ENCODE assay signal across 8 cellular contexts in the genomic region with DNA sequence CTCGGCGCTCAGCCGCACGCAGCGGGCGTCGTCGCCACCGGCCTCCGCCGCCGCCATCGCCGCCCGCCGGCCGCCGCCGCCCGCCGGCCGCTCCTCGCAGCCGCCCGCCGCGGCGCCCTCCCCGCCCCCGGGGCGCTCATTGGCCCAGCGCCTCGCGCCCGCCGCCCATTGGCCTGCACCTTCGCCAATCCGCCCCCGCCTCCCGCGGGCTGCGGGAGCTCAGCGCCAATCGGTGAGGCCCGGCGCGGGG. TPM values are rescaled to one million over a fixed set of nuclear protein-coding genes. Genes with fewer than 3 reads are reported as not detected.
DNase-seq lines count a peak whose midpoint lies in the region; ATAC-seq and TF ChIP-seq lines count a peak whose summit lies in the region.

A gene with protein sequence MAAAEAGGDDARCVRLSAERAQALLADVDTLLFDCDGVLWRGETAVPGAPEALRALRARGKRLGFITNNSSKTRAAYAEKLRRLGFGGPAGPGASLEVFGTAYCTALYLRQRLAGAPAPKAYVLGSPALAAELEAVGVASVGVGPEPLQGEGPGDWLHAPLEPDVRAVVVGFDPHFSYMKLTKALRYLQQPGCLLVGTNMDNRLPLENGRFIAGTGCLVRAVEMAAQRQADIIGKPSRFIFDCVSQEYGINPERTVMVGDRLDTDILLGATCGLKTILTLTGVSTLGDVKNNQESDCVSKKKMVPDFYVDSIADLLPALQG (minus strand): TSS at position 120 of the 250 bp plus-strand sequence. CDS start 63 bp downstream, at position 57.

- no peaks in the 10 kb centered on the region for H3K9me3 Mint-ChIP-seq in activated T-cell treated with anti-CD3 and anti-CD28 coated beads, Interleukin-2, amount 50 U/mL, for 72 hours
- H3K9me3 Mint-ChIP-seq in brain = peaks cover 0 to 4% (median 0%) of the 10 kb centered on the region in 5 experiments

- no peak for DNase-seq in activated T-cell treated with anti-CD3 and anti-CD28 coated beads, Interleukin-2, amount 50 U/mL, for 72 hours
- DNase-seq in activated T-cell treated with anti-CD3 and anti-CD28 coated beads for 4 hours = no peak
- no peak for DNase-seq in left lung
- no peak for DNase-seq in testis
- no peak for DNase-seq in SHP77 (lab: John Stamatoyannopoulos, UW)
- no peak for DNase-seq in SIG-M5 treated with dmso at 0.1 percent for 504 hours (lab: John Stamatoyannopoulos, UW; ENCODE audit: unreplicated experiment)

- no peaks in the 10 kb centered on the region for H3K9me3 ChIP-seq in left lung
- no peaks in the 10 kb centered on the region for H3K9me3 ChIP-seq in testis

- H3K36me3 ChIP-seq in left lung = peaks cover 0 to 28% of the 10 kb centered on the region in 2 donors
- no peaks in the 10 kb centered on the region for H3K36me3 ChIP-seq in testis (ENCODE audit: low read depth, missing control alignments)

- H3K27ac Mint-ChIP-seq in activated T-cell treated with anti-CD3 and anti-CD28 coated beads, Interleukin-2, amount 50 U/mL, for 72 hours = peak within 1 kb of the TSS; percentile 75
- peak within 1 kb of the TSS; percentile 70 to 96 (median 91) for H3K27ac Mint-ChIP-seq in brain

- intact Hi-C loops in left lung (cut with DNase I) (no loop called here), testis (cut with DNase I; ENCODE audit: low total_unique reads) (no loop called here)

- H3K27ac ChIP-seq in left lung = peak within 1 kb of the TSS; percentile 93 to 96
- peak within 1 kb of the TSS; percentile 61 to 91 for H3K27ac ChIP-seq in testis

- H3K4me3 Mint-ChIP-seq in activated T-cell treated with anti-CD3 and anti-CD28 coated beads, Interleukin-2, amount 50 U/mL, for 72 hours = peak within 1 kb of the TSS; percentile 89 to 92
- peak within 1 kb of the TSS; percentile 89 to 93 (median 91) for H3K4me3 Mint-ChIP-seq in brain

- 3% methylated on average over 8 of the region's 47 CpGs; no CpG with 5 or more reads in 1 of the 2 donors for WGBS in testis, 2 donors

- H3K27me3 ChIP-seq in left lung = no peaks in the 10 kb centered on the region
- no peaks in the 10 kb centered on the region for H3K27me3 ChIP-seq in testis

- H3K4me1 ChIP-seq in left lung = peaks cover 21 to 37% of the 10 kb centered on the region in 2 donors
- H3K4me1 ChIP-seq in testis = peaks cover 38% of the 10 kb centered on the region

- H3K27me3 Mint-ChIP-seq in activated T-cell treated with anti-CD3 and anti-CD28 coated beads, Interleukin-2, amount 50 U/mL, for 72 hours (ENCODE audit: low read depth) = no peaks in the 10 kb centered on the region
- peaks cover 3% of the 10 kb centered on the region for H3K27me3 Mint-ChIP-seq in brain

- ATAC-seq in activated T-cell treated with anti-CD3 and anti-CD28 coated beads, Interleukin-2, amount 50 U/mL, for 72 hours (replicated peaks in 1 of 2) = peak; percentile 91 to 93
- ATAC-seq in HG03565 (IDR thresholded peaks at IDR 0.05; ENCODE audit: unreplicated experiment) (peak; percentile 78), left lung (peak; percentile 92)

- peaks cover 39% of the 10 kb centered on the region for H3K4me1 Mint-ChIP-seq in activated T-cell treated with anti-CD3 and anti-CD28 coated beads, Interleukin-2, amount 50 U/mL, for 72 hours (ENCODE audit: low read depth)
- peaks cover 20% of the 10 kb centered on the region for H3K4me1 Mint-ChIP-seq in brain

- TF ChIP-seq CTCF in brain (conservative IDR thresholded peaks at IDR 0.05) (no peak), left lung (IDR thresholded peaks at IDR 0.05) (no peak), testis (IDR thresholded peaks at IDR 0.05) (no peak)

- H3K36me3 Mint-ChIP-seq in activated T-cell treated with anti-CD3 and anti-CD28 coated beads, Interleukin-2, amount 50 U/mL, for 72 hours (ENCODE audit: insufficient read depth in 2 of 2) = peaks cover 0 to 1% of the 10 kb centered on the region in 2 donors
- H3K36me3 Mint-ChIP-seq in brain = no peaks in the 10 kb centered on the region

- H3K4me3 ChIP-seq in left lung (peak within 1 kb of the TSS; percentile 69 to 87), testis (peak within 1 kb of the TSS; percentile 65 to 67)

- TF ChIP-seq POLR2A in testis (IDR thresholded peaks at IDR 0.05) = no peak

RNA-seq across cellular contexts. Expression of the gene that starts here (rescaled TPM):
- total RNA-seq in activated T-cell treated with anti-CD3 and anti-CD28 coated beads, Interleukin-2, amount 50 U/mL, for 72 hours = 10 to 100 TPM; 12.1 to 12.6 TPM
- polyA plus RNA-seq in brain (ENCODE audit: insufficient read depth, low read depth, low replicate concordance) (16.7 TPM), testis (ENCODE audit: insufficient read depth, low read depth, low replicate concordance) (56.3 TPM)
- total RNA-seq in left lung (10 to 100 TPM; 14.4 to 24.4 TPM), testis (100 to 1,000 TPM in 1 of 2 donors, 10 to 100 TPM in 1; 50.0 to 118 TPM)
